Comparison of ENCODE assay signal across 9 cellular contexts in the genomic region with DNA sequence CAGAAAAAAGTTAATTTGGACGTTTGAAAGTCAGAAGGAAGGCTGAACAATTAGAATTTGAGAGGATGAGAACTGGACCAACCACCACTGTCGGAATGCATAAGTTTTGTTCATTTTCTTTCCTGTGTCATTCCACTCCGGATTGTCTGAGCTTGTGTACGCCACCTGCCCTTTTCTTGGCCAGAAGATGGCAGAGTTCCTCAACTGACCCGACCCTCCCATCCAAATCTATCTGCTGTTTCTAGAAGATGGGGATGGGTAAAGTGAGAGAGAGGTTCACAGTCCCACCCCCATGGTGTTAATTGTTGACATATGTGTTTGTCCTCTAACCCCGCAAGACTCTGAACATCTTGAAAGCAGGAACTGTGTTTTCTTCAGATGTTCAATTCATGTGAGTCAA.
DNase-seq lines count a peak whose midpoint lies in the region; ATAC-seq and TF ChIP-seq lines count a peak whose summit lies in the region.
"Had no signal": no experiment of that assay in that cellular context is flagged by ENCODE, and none has a peak within 500 bp of the region (broad histone marks: within the 10 kb centered on the region; RNA-seq: fewer than 3 reads in every experiment).

No MANE protein-coding gene starts in this region.

- ATAC-seq in HG03521 (IDR thresholded peaks at IDR 0.05; ENCODE audit: unreplicated experiment) (no peak), GM19452 (IDR thresholded peaks at IDR 0.05; ENCODE audit: unreplicated experiment) (no peak), left lung (no peak)

- H3K9me3 ChIP-seq in BE2C (peaks cover 5% of the 10 kb centered on the region; the same call in 1 of the 2 replicates), hepatocyte (ENCODE audit: low read depth) (no peaks in the 10 kb centered on the region), left lung (no peaks in the 10 kb centered on the region)

- H3K4me1 ChIP-seq in BE2C, result no peaks in the 10 kb centered on the region
- H3K4me1 ChIP-seq in hepatocyte (ENCODE audit: insufficient read depth), result no peaks in the 10 kb centered on the region
- no peaks in the 10 kb centered on the region for H3K4me1 ChIP-seq in left lung

- H3K4me3 ChIP-seq in BE2C (ENCODE audit: low read depth, low read length) (no peak overlapping the region), GM12864 (ENCODE audit: low read depth, low read length) (no peak overlapping the region), hepatocyte (no peak overlapping the region), left lung (no peak overlapping the region)
- H3K4me3 ChIP-seq: SJSA1 had no signal

- intact Hi-C loops in left lung (cut with DNase I), result no loop called here

- no peaks in the 10 kb centered on the region for H4K20me1 ChIP-seq in hepatocyte (ENCODE audit: insufficient read depth, poor library complexity, severe bottlenecking)

- no peak overlapping the region for H3K4me2 ChIP-seq in hepatocyte

- peak; percentile 47 for TF ChIP-seq CTCF in BE2C (IDR thresholded peaks at IDR 0.05; ENCODE audit: low read depth, low read length)
- TF ChIP-seq CTCF in GM12864 (IDR thresholded peaks at IDR 0.05; ENCODE audit: low read depth, low read length, missing control alignments), result peak; percentile 54
- TF ChIP-seq CTCF in hepatocyte (IDR thresholded peaks at IDR 0.05; ENCODE audit: poor library complexity), result peak; percentile 57
- no peak for TF ChIP-seq CTCF in left lung (IDR thresholded peaks at IDR 0.05)

- 28% methylated on average over 6 of the region's 6 CpGs for WGBS in hepatocyte (ENCODE audit: low lambda C conversion rate, missing lambda C conversion rate)

- no peaks in the 10 kb centered on the region for H3K79me2 ChIP-seq in hepatocyte

- H3K9me2 ChIP-seq in hepatocyte (replicated peaks; ENCODE audit: insufficient read depth), result no peaks in the 10 kb centered on the region

- DNase-seq in BE2C, result no peak
- DNase-seq in GM12864 (ENCODE audit: low read depth), result no peak
- DNase-seq in OCI-M1 (lab: John Stamatoyannopoulos, UW), result peak; percentile 21
- DNase-seq in hepatocyte (ENCODE audit: low spot score), result peak; percentile 38
- DNase-seq in left lung, result no peak
- no peak for DNase-seq in epidermal melanocyte (ENCODE audit: insufficient read length, low spot score)

- H2AFZ ChIP-seq in hepatocyte, result no peak overlapping the region

- H3K36me3 ChIP-seq in BE2C (no peaks in the 10 kb centered on the region), hepatocyte (replicated peaks; ENCODE audit: insufficient read depth, low read depth) (no peaks in the 10 kb centered on the region), left lung (no peaks in the 10 kb centered on the region)
- H3K36me3 ChIP-seq: SJSA1 had no signal

- H3K27me3 ChIP-seq in BE2C (peaks cover 5% of the 10 kb centered on the region; the same call in 1 of the 2 replicates), hepatocyte (peaks cover 2% of the 10 kb centered on the region), left lung (no peaks in the 10 kb centered on the region)
- H3K27me3 ChIP-seq: SJSA1 had no signal

- H3K27ac ChIP-seq in hepatocyte (no peak overlapping the region), left lung (no peak overlapping the region)
- H3K27ac ChIP-seq: SJSA1 had no signal

Comparison
In these comparisons a context has a peak if more than half of its experiments do, and no peak if none do; other contexts are left out.
1. DNase-seq: peak in OCI-M1 (single experiment) and hepatocyte (single experiment); none in BE2C (single experiment), GM12864 (single experiment), left lung (0 of 2) and epidermal melanocyte (single experiment).
2. CTCF ChIP-seq: peak in BE2C (single experiment), GM12864 (single experiment) and hepatocyte (single experiment); none in left lung (0 of 2).